ENCODE assay signal across 2 cellular contexts in the genomic region with DNA sequence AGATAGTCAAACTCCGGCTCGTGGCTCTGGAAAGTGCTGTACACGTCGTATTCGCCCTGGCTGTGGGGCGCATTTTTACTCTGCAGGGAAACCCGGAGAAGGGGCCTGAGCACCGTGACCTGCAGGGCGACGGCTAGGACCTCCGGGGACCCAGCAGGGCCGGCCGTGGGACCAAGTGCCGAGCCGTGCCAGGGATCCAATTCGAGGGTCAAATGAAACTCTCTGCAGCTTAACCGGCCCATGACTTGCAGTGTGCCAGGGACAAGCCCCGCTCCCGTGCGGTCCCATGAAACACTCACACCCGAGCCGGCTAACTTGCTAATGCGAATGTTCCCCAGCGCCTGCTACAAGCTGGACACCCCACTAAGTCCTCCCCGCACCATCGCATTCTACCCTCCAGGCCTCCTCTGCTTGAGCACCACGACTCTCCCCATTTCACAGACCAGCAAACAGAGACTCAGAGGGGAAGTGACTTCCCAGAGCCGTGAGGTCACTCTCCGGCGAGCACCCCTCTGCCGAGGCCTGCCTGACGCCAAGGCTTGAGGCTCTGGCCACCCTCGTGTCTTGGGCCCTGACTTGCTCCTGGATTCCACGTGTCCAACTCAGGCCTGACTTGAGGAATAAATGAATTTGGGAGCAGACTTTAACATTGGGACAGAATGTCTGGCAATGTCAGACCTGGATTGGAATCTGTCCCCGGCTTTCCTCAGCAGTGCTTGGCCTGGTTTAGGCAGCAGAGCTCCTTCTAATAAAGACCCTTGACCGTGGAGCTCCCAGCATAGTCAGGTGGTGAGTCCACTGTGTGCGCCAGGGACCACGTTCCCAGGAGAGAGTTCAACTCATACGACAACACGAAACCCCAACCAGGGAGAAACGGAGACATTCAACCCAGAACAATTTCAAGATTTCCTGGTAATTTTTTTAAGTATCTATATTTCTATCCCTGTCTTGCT.
TF ChIP-seq lines count a peak whose summit lies in the region.

No MANE protein-coding gene starts in this region.

TF ChIP-seq in WTC11, 78 proteins besides CTCF, POLR2A, EP300 and RAD21:
- TF ChIP-seq, protein P1, sequence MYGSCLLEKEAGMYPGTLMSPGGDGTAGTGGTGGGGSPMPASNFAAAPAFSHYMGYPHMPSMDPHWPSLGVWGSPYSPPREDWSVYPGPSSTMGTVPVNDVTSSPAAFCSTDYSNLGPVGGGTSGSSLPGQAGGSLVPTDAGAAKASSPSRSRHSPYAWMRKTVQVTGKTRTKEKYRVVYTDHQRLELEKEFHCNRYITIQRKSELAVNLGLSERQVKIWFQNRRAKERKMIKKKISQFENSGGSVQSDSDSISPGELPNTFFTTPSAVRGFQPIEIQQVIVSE (CRISPR knock-in tag; IDR thresholded peaks at IDR 0.05; ENCODE audit: borderline replicate concordance) = no peak

TF ChIP-seq in H1, 55 proteins besides CTCF, POLR2A, EP300 and RAD21:
- no peak for TF ChIP-seq EGR1 (IDR thresholded peaks at IDR 0.05; ENCODE audit: borderline replicate concordance, low read depth, low read length)
- TF ChIP-seq KDM1A (IDR thresholded peaks at IDR 0.05; ENCODE audit: borderline replicate concordance, low read length) = 0 out of 2 replicates have a peak, but pooled peaks have one; percentile 22
- no peak for TF ChIP-seq NANOG (IDR thresholded peaks at IDR 0.05; ENCODE audit: insufficient read depth, low read depth, low read length, poor library complexity, severe bottlenecking)
